In genomic region chr3:98902341-98902740, GRCh38 we compare ENCODE assay signal across 8 cellular contexts. TPM values are rescaled to one million over a fixed set of nuclear protein-coding genes. Genes with fewer than 3 reads are reported as not detected.
DNase-seq lines count a peak whose midpoint lies in the region; ATAC-seq and TF ChIP-seq lines count a peak whose summit lies in the region.

No MANE protein-coding gene starts in this region.

- peak overlapping the region; percentile 61 for H3K9ac ChIP-seq in iPS-15b (ENCODE audit: low read depth, low read length)

- H3K27me3 Mint-ChIP-seq in activated B cell treated with CpG ODN at 0.5 μM for 24 hours = peaks cover 12% of the 10 kb centered on the region
- H3K27me3 Mint-ChIP-seq in stimulated activated naive B cell treated with anti-CD40 and anti-IgM and Interleukin-4, amounts not matched to agents 10 μg/mL and 1 μg/mL and 100 μg/mL, for 72 hours = peaks cover 7 to 12% of the 10 kb centered on the region in 2 donors

- DNase-seq in NCI-H1105 treated with DMSO at 0.1 percent for 48 hours (lab: John Stamatoyannopoulos, UW) = peak; percentile 52
- DNase-seq in NCI-H1105 (lab: John Stamatoyannopoulos, UW) = no peak
- DNase-seq in activated B cell treated with CpG ODN at 0.5 μM for 24 hours = no peak
- DNase-seq in stimulated activated naive B cell treated with anti-CD40 and anti-IgM and Interleukin-4, amounts not matched to agents 10 μg/mL and 1 μg/mL and 100 μg/mL, for 72 hours = no peak
- DNase-seq in SK-N-DZ (ENCODE audit: low spot score) = no peak

- POLR2A ChIA-PET in activated B cell treated with CpG ODN at 0.5 μM for 24 hours (lab: Charles Lee) = interaction anchor here (1.3 kb wide), 1 partner anchor 380 kb away, joined by 5 read pairs; the partner anchor contains the start of gene CLDND1

- ATAC-seq in activated B cell treated with CpG ODN at 0.5 μM for 24 hours (ENCODE audit: low read depth) (no peak), HG02642 (IDR thresholded peaks at IDR 0.05; ENCODE audit: poor library complexity, unreplicated experiment) (no peak), HG02571 (IDR thresholded peaks at IDR 0.05; ENCODE audit: unreplicated experiment) (no peak)
- ATAC-seq in stimulated activated naive B cell treated with anti-CD40 and anti-IgM and Interleukin-4, amounts not matched to agents 10 μg/mL and 1 μg/mL and 100 μg/mL, for 72 hours (replicated peaks) = no peak

- no peaks in the 10 kb centered on the region for H3K36me3 ChIP-seq in iPS-15b (ENCODE audit: control insufficient read depth, insufficient read depth, low read length)

- H3K36me3 Mint-ChIP-seq in activated B cell treated with CpG ODN at 0.5 μM for 24 hours (ENCODE audit: low read depth) = peaks cover 3% of the 10 kb centered on the region
- H3K36me3 Mint-ChIP-seq in stimulated activated naive B cell treated with anti-CD40 and anti-IgM and Interleukin-4, amounts not matched to agents 10 μg/mL and 1 μg/mL and 100 μg/mL, for 72 hours = no peaks in the 10 kb centered on the region

- CTCF ChIA-PET in activated B cell treated with CpG ODN at 0.5 μM for 24 hours (lab: Charles Lee) = interaction anchor here (0.9 kb wide), 1 partner anchor 10 kb away, joined by 3 read pairs; no protein-coding TSS in a partner anchor

- intact Hi-C loops in activated B cell treated with CpG ODN at 0.5 μM for 24 hours (cut with micrococcal nuclease) = loop anchor here (2.0 to 5.0 kb wide), 3 partner anchors 310 to 1138 kb away; partner anchors contain the start of genes ARL6, CPOX and RIOX2

- H3K9me3 Mint-ChIP-seq in activated B cell treated with CpG ODN at 0.5 μM for 24 hours = no peaks in the 10 kb centered on the region
- H3K9me3 Mint-ChIP-seq in stimulated activated naive B cell treated with anti-CD40 and anti-IgM and Interleukin-4, amounts not matched to agents 10 μg/mL and 1 μg/mL and 100 μg/mL, for 72 hours = no peaks in the 10 kb centered on the region

- peak overlapping the region; percentile 88 for H3K4me3 Mint-ChIP-seq in activated B cell treated with CpG ODN at 0.5 μM for 24 hours
- H3K4me3 Mint-ChIP-seq in stimulated activated naive B cell treated with anti-CD40 and anti-IgM and Interleukin-4, amounts not matched to agents 10 μg/mL and 1 μg/mL and 100 μg/mL, for 72 hours = peak overlapping the region; percentile 93 to 94

- peaks cover 19% of the 10 kb centered on the region for H3K4me1 Mint-ChIP-seq in activated B cell treated with CpG ODN at 0.5 μM for 24 hours
- peaks cover 7 to 20% of the 10 kb centered on the region in 2 donors for H3K4me1 Mint-ChIP-seq in stimulated activated naive B cell treated with anti-CD40 and anti-IgM and Interleukin-4, amounts not matched to agents 10 μg/mL and 1 μg/mL and 100 μg/mL, for 72 hours

- H3K27me3 ChIP-seq in iPS-15b (ENCODE audit: control insufficient read depth, insufficient read depth, low read length) = no peaks in the 10 kb centered on the region

- H3K4me3 ChIP-seq in iPS-15b (ENCODE audit: low read depth, low read length) = peak overlapping the region; percentile 37

- H3K4me1 ChIP-seq in iPS-15b (ENCODE audit: control insufficient read depth, insufficient read depth, low read length) = peaks cover 3% of the 10 kb centered on the region

- no peak overlapping the region for H3K27ac Mint-ChIP-seq in activated B cell treated with CpG ODN at 0.5 μM for 24 hours
- peak overlapping the region; percentile 84 for H3K27ac Mint-ChIP-seq in stimulated activated naive B cell treated with anti-CD40 and anti-IgM and Interleukin-4, amounts not matched to agents 10 μg/mL and 1 μg/mL and 100 μg/mL, for 72 hours

- no peaks in the 10 kb centered on the region for H3K9me3 ChIP-seq in iPS-15b (ENCODE audit: control insufficient read depth, insufficient read depth, low read length)

- no peak for TF ChIP-seq CTCF in activated B cell treated with CpG ODN at 0.5 μM for 24 hours (IDR thresholded peaks at IDR 0.05)

RNA-seq across cellular contexts. Expression of gene DCBLD2, which starts 0.8 kb away (rescaled TPM):
- total RNA-seq in activated B cell treated with CpG ODN at 0.5 μM for 24 hours = 0.95 and 1.8 TPM in 2 replicates
- 25.5 and 32.0 TPM in 2 replicates for polyA plus RNA-seq in SK-N-DZ (2014; cell fraction: cytosol; rRNA removed)
- 24.5 and 44.3 TPM in 2 replicates for polyA plus RNA-seq in SK-N-DZ (2014; cell fraction: nucleus; rRNA removed)
